ENCODE assay signal across 12 cellular contexts in the genomic region with DNA sequence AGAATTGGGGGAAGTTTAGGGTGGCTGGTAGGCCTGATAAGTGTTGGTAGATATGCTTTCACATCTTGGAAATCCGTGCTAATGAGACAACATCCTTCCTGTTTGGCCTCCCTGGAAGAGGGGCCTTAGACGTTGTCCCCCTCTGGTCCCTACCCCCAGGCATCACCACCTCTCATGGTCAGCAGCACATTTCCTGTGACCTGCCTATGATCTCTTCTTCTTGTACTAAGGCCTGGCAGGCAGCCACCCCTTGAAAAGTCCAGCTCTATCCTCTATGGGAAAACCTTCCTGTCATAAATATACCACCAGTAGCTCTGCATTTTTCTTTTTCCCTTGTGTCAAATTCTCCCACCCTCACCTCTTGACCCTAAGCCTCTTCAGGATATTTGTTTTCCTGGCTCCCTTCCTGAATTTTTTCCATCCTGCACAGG.
DNase-seq lines count a peak whose midpoint lies in the region; ATAC-seq and TF ChIP-seq lines count a peak whose summit lies in the region.
"Had no signal": no experiment of that assay in that cellular context is flagged by ENCODE, and none has a peak within 500 bp of the region (broad histone marks: within the 10 kb centered on the region; RNA-seq: fewer than 3 reads in every experiment).

No MANE protein-coding gene starts in this region.

- no peak overlapping the region for H3K9ac ChIP-seq in Loucy (ENCODE audit: low read depth, low read length, poor library complexity, severe bottlenecking)

- H4K20me1 ChIP-seq in Loucy (ENCODE audit: insufficient read depth, low read length, poor library complexity, severe bottlenecking) = no peaks in the 10 kb centered on the region

- H3K4me1 ChIP-seq in Loucy (ENCODE audit: insufficient read depth, low read length, poor library complexity, severe bottlenecking) (peaks cover 36% of the 10 kb centered on the region), right lobe of liver (peaks cover 0 to 15% (median 7%) of the 10 kb centered on the region in 4 donors), ascending aorta (peaks cover 0 to 4% of the 10 kb centered on the region in 2 donors)
- H3K4me1 ChIP-seq: testis had no signal

- H3K27ac Mint-ChIP-seq in effector memory CD8-positive, alpha-beta T cell = peak overlapping the region; percentile 30 to 62
- no peak overlapping the region for H3K27ac Mint-ChIP-seq in stimulated activated naive B cell treated with anti-CD40 and anti-IgM and Interleukin-4, amounts not matched to agents 10 μg/mL and 1 μg/mL and 100 μg/mL, for 72 hours

- H3K4me3 Mint-ChIP-seq in effector memory CD8-positive, alpha-beta T cell = no peak overlapping the region
- H3K4me3 Mint-ChIP-seq in stimulated activated naive B cell treated with anti-CD40 and anti-IgM and Interleukin-4, amounts not matched to agents 10 μg/mL and 1 μg/mL and 100 μg/mL, for 72 hours = no peak overlapping the region

- H3K27me3 ChIP-seq in Loucy (ENCODE audit: insufficient read depth, low read length, poor library complexity, severe bottlenecking) (no peaks in the 10 kb centered on the region), right lobe of liver (no peaks in the 10 kb centered on the region), ascending aorta (no peaks in the 10 kb centered on the region)
- H3K27me3 ChIP-seq: testis had no signal

- H3K4me3 ChIP-seq in Loucy (ENCODE audit: low read length, poor library complexity, severe bottlenecking) = no peak overlapping the region
- no peak overlapping the region for H3K4me3 ChIP-seq in right lobe of liver
- no peak overlapping the region for H3K4me3 ChIP-seq in ascending aorta
- H3K4me3 ChIP-seq: testis had no signal

- no peaks in the 10 kb centered on the region for H3K79me2 ChIP-seq in Loucy (ENCODE audit: insufficient read depth, low read length)

- no peak overlapping the region for H2AFZ ChIP-seq in Loucy (ENCODE audit: low read length)

- peak overlapping the region; percentile 49 for H3K4me2 ChIP-seq in Loucy (ENCODE audit: low read depth, low read length, poor library complexity, severe bottlenecking)

- peaks cover 12% of the 10 kb centered on the region for H3K36me3 Mint-ChIP-seq in effector memory CD8-positive, alpha-beta T cell (ENCODE audit: insufficient read depth)
- no peaks in the 10 kb centered on the region for H3K36me3 Mint-ChIP-seq in stimulated activated naive B cell treated with anti-CD40 and anti-IgM and Interleukin-4, amounts not matched to agents 10 μg/mL and 1 μg/mL and 100 μg/mL, for 72 hours

- TF ChIP-seq POLR2A in right lobe of liver (IDR thresholded peaks at IDR 0.05) = no peak

- H3K9me3 Mint-ChIP-seq in effector memory CD8-positive, alpha-beta T cell = peaks cover 0 to 2% of the 10 kb centered on the region in 2 donors
- peaks cover 0 to 3% of the 10 kb centered on the region in 2 donors for H3K9me3 Mint-ChIP-seq in stimulated activated naive B cell treated with anti-CD40 and anti-IgM and Interleukin-4, amounts not matched to agents 10 μg/mL and 1 μg/mL and 100 μg/mL, for 72 hours

- TF ChIP-seq CTCF in Loucy (conservative IDR thresholded peaks at IDR 0.05; ENCODE audit: low read length) (no peak), right lobe of liver (IDR thresholded peaks at IDR 0.05) (no peak), ascending aorta (IDR thresholded peaks at IDR 0.05) (no peak)

- no peaks in the 10 kb centered on the region for H3K9me2 ChIP-seq in Loucy (replicated peaks; ENCODE audit: low read depth, low read length)

- 38% methylated on average over 2 of the region's 2 CpGs for WGBS in right lobe of liver (ENCODE audit: insufficient coverage, low coverage, low lambda C conversion rate, missing lambda C conversion rate)

- no peak for DNase-seq in effector memory CD8-positive, alpha-beta T cell
- DNase-seq in right lobe of liver (peak; percentile 68 to 83 (median 73)), smooth muscle cell of the brain vasculature (ENCODE audit: low read depth, low spot score) (peak; percentile 63), ascending aorta (ENCODE audit: low spot score in 2 of 2) (no peak)
- no peak for DNase-seq in stimulated activated naive B cell treated with anti-CD40 and anti-IgM and Interleukin-4, amounts not matched to agents 10 μg/mL and 1 μg/mL and 100 μg/mL, for 72 hours
- DNase-seq: NCI-H2171; stimulated activated CD4-positive, alpha-beta T cell treated with anti-CD3 and anti-CD28 coated beads, Interleukin-2, amount 100 ng/mL, for 48 hours; testis had no signal

- H3K27me3 Mint-ChIP-seq in effector memory CD8-positive, alpha-beta T cell = no peaks in the 10 kb centered on the region
- no peaks in the 10 kb centered on the region for H3K27me3 Mint-ChIP-seq in stimulated activated naive B cell treated with anti-CD40 and anti-IgM and Interleukin-4, amounts not matched to agents 10 μg/mL and 1 μg/mL and 100 μg/mL, for 72 hours

- no peak overlapping the region for H3K27ac ChIP-seq in right lobe of liver
- peak overlapping the region in 1 of 2 donors; percentile 38 for H3K27ac ChIP-seq in ascending aorta
- H3K27ac ChIP-seq: epithelial cell of prostate, testis had no signal

- H3F3A ChIP-seq in Loucy (ENCODE audit: low read depth) = peaks cover 7% of the 10 kb centered on the region; the same call in 1 of the 2 replicates

- intact Hi-C loops in right lobe of liver (cut with DNase I) = no loop called here
- intact Hi-C loops in ascending aorta (cut with DNase I) = loop anchor here (5.0 kb wide), 1 partner anchor 107 kb away; a partner anchor contains a TSS

- no peak for ATAC-seq in effector memory CD8-positive, alpha-beta T cell (replicated peaks)
- ATAC-seq in right lobe of liver (peak; percentile 57 to 79 (median 61)), HG02840 (IDR thresholded peaks at IDR 0.05; ENCODE audit: low FRiP score, unreplicated experiment) (no peak), HG03039 (IDR thresholded peaks at IDR 0.05; ENCODE audit: unreplicated experiment) (no peak)
- no peak for ATAC-seq in stimulated activated naive B cell treated with anti-CD40 and anti-IgM and Interleukin-4, amounts not matched to agents 10 μg/mL and 1 μg/mL and 100 μg/mL, for 72 hours (replicated peaks)

- no peaks in the 10 kb centered on the region for H3K36me3 ChIP-seq in Loucy (ENCODE audit: insufficient read depth, low read length)
- no peaks in the 10 kb centered on the region for H3K36me3 ChIP-seq in right lobe of liver
- no peaks in the 10 kb centered on the region for H3K36me3 ChIP-seq in ascending aorta

- no peaks in the 10 kb centered on the region for H3K9me3 ChIP-seq in Loucy (ENCODE audit: insufficient read depth, low read depth, low read length)
- no peaks in the 10 kb centered on the region for H3K9me3 ChIP-seq in right lobe of liver
- no peaks in the 10 kb centered on the region for H3K9me3 ChIP-seq in ascending aorta
- H3K9me3 ChIP-seq: testis had no signal

- peaks cover 32 to 38% of the 10 kb centered on the region in 2 donors for H3K4me1 Mint-ChIP-seq in effector memory CD8-positive, alpha-beta T cell (ENCODE audit: low read depth in 2 of 2)
- peaks cover 15 to 19% of the 10 kb centered on the region in 2 donors for H3K4me1 Mint-ChIP-seq in stimulated activated naive B cell treated with anti-CD40 and anti-IgM and Interleukin-4, amounts not matched to agents 10 μg/mL and 1 μg/mL and 100 μg/mL, for 72 hours

Comparison
In these comparisons a context has a peak if more than half of its experiments do, and no peak if none do; other contexts are left out.
1. ATAC-seq: peak in right lobe of liver (4 of 4); none in effector memory CD8-positive, alpha-beta T cell (single experiment), HG02840 (single experiment), HG03039 (single experiment) and stimulated activated naive B cell treated with anti-CD40 and anti-IgM and Interleukin-4, amounts not matched to agents 10 μg/mL and 1 μg/mL and 100 μg/mL, for 72 hours (0 of 2).
2. DNase-seq: peak in right lobe of liver (3 of 3) and smooth muscle cell of the brain vasculature (single experiment); none in effector memory CD8-positive, alpha-beta T cell (0 of 3), stimulated activated naive B cell treated with anti-CD40 and anti-IgM and Interleukin-4, amounts not matched to agents 10 μg/mL and 1 μg/mL and 100 μg/mL, for 72 hours (single experiment) and ascending aorta (0 of 2).